Comparison of ENCODE assay signal across 26 cellular contexts in the genomic region with DNA sequence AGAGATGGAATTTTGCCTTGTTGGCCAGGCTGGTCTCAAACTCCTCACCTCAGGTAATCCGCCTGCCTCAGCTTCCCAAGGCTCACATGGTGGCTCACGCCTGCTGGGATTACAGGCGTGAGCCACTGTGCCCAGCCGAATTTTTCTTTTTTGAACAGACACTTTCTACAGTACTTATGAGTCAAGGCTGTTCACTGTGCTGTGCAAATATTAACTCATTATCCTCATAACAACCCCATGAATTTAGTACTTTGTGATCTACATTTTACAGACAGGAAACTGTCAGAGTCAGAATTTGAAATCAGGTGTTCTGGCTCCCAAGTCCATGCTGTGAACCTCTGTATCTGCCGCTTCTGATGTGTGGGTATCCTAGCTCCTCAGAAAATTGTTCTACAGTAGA. TPM values are rescaled to one million over a fixed set of nuclear protein-coding genes. Genes with fewer than 3 reads are reported as not detected.
"Had no signal": no experiment of that assay in that cellular context is flagged by ENCODE, and none has a peak within 500 bp of the region (broad histone marks: within the 10 kb centered on the region; RNA-seq: fewer than 3 reads in every experiment).

No MANE protein-coding gene starts in this region.

- H3K9me3 ChIP-seq: adrenal gland, psoas muscle, suprapubic skin, transverse colon, vagina had no signal

- DNase-seq: activated CD4-positive, alpha-beta T cell treated with anti-CD3 and anti-CD28 coated beads for 1 hour; activated CD8-positive, alpha-beta memory T cell treated with anti-CD3 and anti-CD28 coated beads for 24 hours; activated CD8-positive, alpha-beta memory T cell treated with anti-CD3 and anti-CD28 coated beads, Interleukin-2, amount 50 U/mL, for 48 hours; activated effector memory CD4-positive, alpha-beta T cell treated with anti-CD3 and anti-CD28 coated beads, Interleukin-2, amount 50 U/mL, for 16 hours; activated naive CD4-positive, alpha-beta T cell treated with anti-CD3 and anti-CD28 coated beads, Interleukin-2, amount 50 U/mL, for 16 hours; activated T-cell treated with anti-CD3 and anti-CD28 coated beads, Interleukin-2, amount 50 U/mL, for 48 hours; adrenal gland; caudate nucleus; dorsolateral prefrontal cortex; erythroblast; head of caudate nucleus; kidney; left ventricle myocardium superior; mesenchymal stem cell; naive thymus-derived CD8-positive, alpha-beta T cell; psoas muscle; right cardiac atrium; stimulated activated naive CD8-positive, alpha-beta T cell treated with anti-CD3 and anti-CD28 coated beads, Interleukin-15, amount 100 ng/mL, for 72 hours; T-helper 17 cell; transverse colon; WERI-Rb-1 had no signal

- H3K4me1 ChIP-seq: transverse colon, vagina had no signal

- H3K27me3 Mint-ChIP-seq: naive thymus-derived CD8-positive, alpha-beta T cell; stimulated activated naive CD8-positive, alpha-beta T cell treated with anti-CD3 and anti-CD28 coated beads, Interleukin-15, amount 100 ng/mL, for 72 hours; T-helper 17 cell had no signal

- H3K27me3 ChIP-seq: adrenal gland, dorsolateral prefrontal cortex, suprapubic skin, transverse colon, vagina had no signal

- ATAC-seq: left ventricle myocardium superior; naive thymus-derived CD8-positive, alpha-beta T cell; psoas muscle; right cardiac atrium; stimulated activated naive CD8-positive, alpha-beta T cell treated with anti-CD3 and anti-CD28 coated beads, Interleukin-15, amount 100 ng/mL, for 72 hours; T-helper 17 cell had no signal

- H3K4me3 Mint-ChIP-seq: naive thymus-derived CD8-positive, alpha-beta T cell; stimulated activated naive CD8-positive, alpha-beta T cell treated with anti-CD3 and anti-CD28 coated beads, Interleukin-15, amount 100 ng/mL, for 72 hours; T-helper 17 cell had no signal

- H3K4me3 ChIP-seq: adrenal gland, dorsolateral prefrontal cortex, psoas muscle, skin epidermis, suprapubic skin, transverse colon, vagina had no signal

- H3K27ac ChIP-seq: adrenal gland, dorsolateral prefrontal cortex, psoas muscle, skin epidermis, suprapubic skin, transverse colon, vagina, WERI-Rb-1 had no signal

- H3K27ac Mint-ChIP-seq: stimulated activated naive CD8-positive, alpha-beta T cell treated with anti-CD3 and anti-CD28 coated beads, Interleukin-15, amount 100 ng/mL, for 72 hours; T-helper 17 cell had no signal

RNA-seq across cellular contexts. Expression of gene GAS2L2, which starts 47.3 kb away (rescaled TPM):
- total RNA-seq: kidney, mucosa of gallbladder, osteocyte, T-helper 17 cell, transverse colon, vagina had no signal
- polyA plus RNA-seq: naive thymus-derived CD8-positive, alpha-beta T cell had no signal

RNA-seq across cellular contexts. Expression of gene C17orf50, which starts 55.0 kb away (rescaled TPM):
- total RNA-seq: kidney, left ventricle myocardium superior, mucosa of gallbladder, osteocyte, psoas muscle, right cardiac atrium, suprapubic skin, T-helper 17 cell, transverse colon, vagina had no signal
